In genomic region chr11:86141645-86142569, GRCh38 we compare ENCODE assay signal across 15 cellular contexts.
A peak's percentile ranks its signal among the peaks of the same experiment; 100 is the strongest.
DNase-seq lines count a peak whose midpoint lies in the region; ATAC-seq, FAIRE-seq and TF ChIP-seq lines count a peak whose summit lies in the region.
"Had no signal": no experiment of that assay in that cellular context is flagged by ENCODE, and none has a peak within 500 bp of the region (broad histone marks: within the 10 kb centered on the region; RNA-seq: fewer than 3 reads in every experiment).

No MANE protein-coding gene starts in this region.

- POLR2A ChIA-PET in CD8-positive, alpha-beta T cell (lab: Charles Lee), result interaction anchor here (1.1 to 1.5 kb wide), 2 partner anchors 10 to 73 kb away, joined by 3 read pairs; partner anchors contain the start of gene PICALM

- H2AFZ ChIP-seq in smooth muscle cell (ENCODE audit: low read depth), result no peak overlapping the region

- H3K4me2 ChIP-seq in smooth muscle cell, result peak overlapping the region; percentile 43

- TF ChIP-seq CTCF in NB4 (IDR thresholded peaks at IDR 0.05; ENCODE audit: low read depth, low read length), result no peak
- no peak for TF ChIP-seq CTCF in smooth muscle cell (IDR thresholded peaks at IDR 0.05; ENCODE audit: borderline replicate concordance, insufficient read depth, poor library complexity, severe bottlenecking)
- TF ChIP-seq CTCF in CD8-positive, alpha-beta T cell (IDR thresholded peaks at IDR 0.05), result no peak

- no peaks in the 10 kb centered on the region for H3K27me3 ChIP-seq in smooth muscle cell (ENCODE audit: low read depth)
- H3K27me3 ChIP-seq in CD8-positive, alpha-beta T cell (ENCODE audit: insufficient read depth, low read length), result no peaks in the 10 kb centered on the region
- H3K27me3 ChIP-seq: ovary, vagina had no signal

- DNase-seq in activated T-cell treated with anti-CD3 and anti-CD28 coated beads, Interleukin-2, amount 50 U/mL, for 24 hours, result no peak
- no peak for DNase-seq in activated T-cell treated with anti-CD3 and anti-CD28 coated beads, Interleukin-2, amount 50 U/mL, for 1 hour
- peak; percentile 70 for DNase-seq in NB4 (ENCODE audit: low read depth)
- peak; percentile 51 for DNase-seq in fibroblast of peridontal ligament (ENCODE audit: extremely low read depth)
- DNase-seq in smooth muscle cell (lab: John Stamatoyannopoulos, UW; ENCODE audit: unreplicated experiment), result no peak
- no peak for DNase-seq in RCC 7860 (ENCODE audit: low spot score)
- DNase-seq in nucleus accumbens (lab: John Stamatoyannopoulos, UW), result no peak
- no peak for DNase-seq in CD8-positive, alpha-beta T cell
- DNase-seq: DMS79 treated with DMSO at 0.1 percent for 48 hours, OCI-M1, ovary had no signal

- no peaks in the 10 kb centered on the region for H3K27me3 Mint-ChIP-seq in activated T-cell treated with anti-CD3 and anti-CD28 coated beads, Interleukin-2, amount 50 U/mL, for 24 hours
- H3K27me3 Mint-ChIP-seq in CD8-positive, alpha-beta T cell (ENCODE audit: low read depth), result no peaks in the 10 kb centered on the region

- no peak for TF ChIP-seq POLR2A in NB4 (IDR thresholded peaks at IDR 0.05; ENCODE audit: extremely low read depth, insufficient read length)

- H3K4me3 Mint-ChIP-seq in activated T-cell treated with anti-CD3 and anti-CD28 coated beads, Interleukin-2, amount 50 U/mL, for 24 hours, result no peak overlapping the region
- no peak overlapping the region for H3K4me3 Mint-ChIP-seq in CD8-positive, alpha-beta T cell

- no peaks in the 10 kb centered on the region for H3K9me3 ChIP-seq in smooth muscle cell (replicated peaks; ENCODE audit: low read depth)
- H3K9me3 ChIP-seq in CD8-positive, alpha-beta T cell (ENCODE audit: low read length), result no peaks in the 10 kb centered on the region
- H3K9me3 ChIP-seq: ovary, vagina had no signal

- H3K79me2 ChIP-seq in smooth muscle cell (ENCODE audit: low read depth), result no peaks in the 10 kb centered on the region

- intact Hi-C loops in CD8-positive, alpha-beta T cell (cut with DNase I, micrococcal nuclease), result loop anchor here in 1 of 2 experiments (2.0 kb wide), 1 partner anchor 13 kb away; no protein-coding TSS in a partner anchor

- ATAC-seq in CD8-positive, alpha-beta T cell, result no peak
- ATAC-seq: activated naive CD4-positive, alpha-beta T cell treated with anti-CD3 and anti-CD28 coated beads, Interleukin-2, amount 50 U/mL, for 72 hours had no signal

- H3K27ac ChIP-seq in smooth muscle cell (ENCODE audit: low read depth), result peak overlapping the region; percentile 27
- H3K27ac ChIP-seq in CD8-positive, alpha-beta T cell (ENCODE audit: low read depth, low read length), result no peak overlapping the region
- H3K27ac ChIP-seq: ovary, vagina had no signal

- no peaks in the 10 kb centered on the region for H3K36me3 ChIP-seq in smooth muscle cell (ENCODE audit: low read depth)
- no peaks in the 10 kb centered on the region for H3K36me3 ChIP-seq in CD8-positive, alpha-beta T cell (ENCODE audit: insufficient read depth, low read length)
- H3K36me3 ChIP-seq: ovary, vagina had no signal

- H3K9me3 Mint-ChIP-seq in activated T-cell treated with anti-CD3 and anti-CD28 coated beads, Interleukin-2, amount 50 U/mL, for 24 hours, result no peaks in the 10 kb centered on the region
- no peaks in the 10 kb centered on the region for H3K9me3 Mint-ChIP-seq in CD8-positive, alpha-beta T cell

- H3K4me1 ChIP-seq in smooth muscle cell (ENCODE audit: low read depth), result no peaks in the 10 kb centered on the region
- H3K4me1 ChIP-seq in CD8-positive, alpha-beta T cell (ENCODE audit: insufficient read depth, low read length), result peaks cover 31% of the 10 kb centered on the region
- H3K4me1 ChIP-seq: vagina had no signal

- H3K36me3 Mint-ChIP-seq in activated T-cell treated with anti-CD3 and anti-CD28 coated beads, Interleukin-2, amount 50 U/mL, for 24 hours (ENCODE audit: low read depth), result no peaks in the 10 kb centered on the region
- H3K36me3 Mint-ChIP-seq in CD8-positive, alpha-beta T cell, result no peaks in the 10 kb centered on the region
- H3K36me3 Mint-ChIP-seq: activated naive CD4-positive, alpha-beta T cell treated with anti-CD3 and anti-CD28 coated beads, Interleukin-2, amount 50 U/mL, for 72 hours had no signal

- no peak for FAIRE-seq in RCC 7860 (lab: Jason Lieb, UNC)
- FAIRE-seq: colon, H1 had no signal

- CTCF ChIA-PET in CD8-positive, alpha-beta T cell (lab: Charles Lee), result no interaction called here

- H3K9ac ChIP-seq in smooth muscle cell (ENCODE audit: low read depth), result no peak overlapping the region

- WGBS in smooth muscle cell (ENCODE audit: low lambda C conversion rate), result 75% methylated on average over 4 of the region's 4 CpGs

- H3F3A ChIP-seq in smooth muscle cell (ENCODE audit: low read depth), result no peaks in the 10 kb centered on the region

- no peak overlapping the region for H3K4me3 ChIP-seq in NB4 (ENCODE audit: low read depth, low read length)
- H3K4me3 ChIP-seq in smooth muscle cell, result no peak overlapping the region
- no peak overlapping the region for H3K4me3 ChIP-seq in CD8-positive, alpha-beta T cell (ENCODE audit: low read depth, low read length)
- H3K4me3 ChIP-seq: ovary, vagina had no signal

- peaks cover 57% of the 10 kb centered on the region for H3K4me1 Mint-ChIP-seq in activated T-cell treated with anti-CD3 and anti-CD28 coated beads, Interleukin-2, amount 50 U/mL, for 24 hours (ENCODE audit: low read depth)
- H3K4me1 Mint-ChIP-seq in CD8-positive, alpha-beta T cell (ENCODE audit: low read depth), result peaks cover 51% of the 10 kb centered on the region

- H3K27ac Mint-ChIP-seq in activated T-cell treated with anti-CD3 and anti-CD28 coated beads, Interleukin-2, amount 50 U/mL, for 24 hours, result peak overlapping the region; percentile 53
- no peak overlapping the region for H3K27ac Mint-ChIP-seq in CD8-positive, alpha-beta T cell
- H3K27ac Mint-ChIP-seq: activated naive CD4-positive, alpha-beta T cell treated with anti-CD3 and anti-CD28 coated beads, Interleukin-2, amount 50 U/mL, for 72 hours had no signal

- no peaks in the 10 kb centered on the region for H4K20me1 ChIP-seq in smooth muscle cell (ENCODE audit: low read depth)

Comparison
In these comparisons a context has a peak if more than half of its experiments do, and no peak if none do; other contexts are left out.
1. DNase-seq: peak in NB4 (single experiment) and fibroblast of peridontal ligament (single experiment); none in activated T-cell treated with anti-CD3 and anti-CD28 coated beads, Interleukin-2, amount 50 U/mL, for 24 hours (single experiment), activated T-cell treated with anti-CD3 and anti-CD28 coated beads, Interleukin-2, amount 50 U/mL, for 1 hour (single experiment), smooth muscle cell (single experiment), RCC 7860 (single experiment), nucleus accumbens (0 of 56) and CD8-positive, alpha-beta T cell (0 of 7).